1 cellular context compared by ENCODE assay signal in genomic region chr3:63878394-63879089, GRCh38.
TF ChIP-seq lines count a peak whose summit lies in the region.

No MANE protein-coding gene starts in this region.

TF ChIP-seq in HepG2, 621 proteins besides CTCF, POLR2A, EP300 and RAD21:
- no peak for TF ChIP-seq TBX3 (IDR thresholded peaks at IDR 0.05; ENCODE audit: borderline replicate concordance)
- TF ChIP-seq ZNF558 (CRISPR knock-in tag; IDR thresholded peaks at IDR 0.05; ENCODE audit: borderline replicate concordance): no peak
- no peak for TF ChIP-seq ZNF577 (CRISPR knock-in tag; IDR thresholded peaks at IDR 0.05; ENCODE audit: borderline replicate concordance, low read depth)
- no peak for TF ChIP-seq MYC (CRISPR knock-in tag; IDR thresholded peaks at IDR 0.05; ENCODE audit: borderline replicate concordance)
- no peak for TF ChIP-seq ZNF678 (CRISPR knock-in tag; IDR thresholded peaks at IDR 0.05)
- TF ChIP-seq RBFOX2 (IDR thresholded peaks at IDR 0.05; ENCODE audit: low read depth, low read length): no peak
- no peak for TF ChIP-seq REST (IDR thresholded peaks at IDR 0.05; ENCODE audit: borderline replicate concordance in 1 of 2, low read depth in 1 of 2, low read length in 2 of 2)
- no peak for TF ChIP-seq CREBL2 (CRISPR knock-in tag; IDR thresholded peaks at IDR 0.05; ENCODE audit: borderline replicate concordance)
- TF ChIP-seq ZNF468 (CRISPR knock-in tag; IDR thresholded peaks at IDR 0.05): no peak
- no peak for TF ChIP-seq THAP8 (CRISPR knock-in tag; IDR thresholded peaks at IDR 0.05; ENCODE audit: borderline replicate concordance)
- no peak for TF ChIP-seq FOXJ3 (CRISPR knock-in tag; IDR thresholded peaks at IDR 0.05; ENCODE audit: borderline replicate concordance)
- no peak for TF ChIP-seq ZNF687 (CRISPR knock-in tag; IDR thresholded peaks at IDR 0.05)
- no peak for TF ChIP-seq ZFP1 (CRISPR knock-in tag; IDR thresholded peaks at IDR 0.05)
- TF ChIP-seq DNMT3B (CRISPR knock-in tag; conservative IDR thresholded peaks at IDR 0.05): no peak
- no peak for TF ChIP-seq ZBTB3 (CRISPR knock-in tag; IDR thresholded peaks at IDR 0.05; ENCODE audit: borderline replicate concordance, low read depth)
- TF ChIP-seq GRHL1 (CRISPR knock-in tag; conservative IDR thresholded peaks at IDR 0.05): no peak
- no peak for TF ChIP-seq ZNF136 (CRISPR knock-in tag; IDR thresholded peaks at IDR 0.05; ENCODE audit: low read depth)
